ENCODE assay signal across 34 cellular contexts in genomic region chr3:13669457-13669856, GRCh38.
"Had no signal": no experiment of that assay in that cellular context is flagged by ENCODE, and none has a peak within 500 bp of the region (broad histone marks: within the 10 kb centered on the region; RNA-seq: fewer than 3 reads in every experiment).

No MANE protein-coding gene starts in this region.

- H3K9me3 ChIP-seq: MG63 had no signal

- DNase-seq: Karpas-422, Kasumi-1, MG63, MM.1S, MV-4-11, NCI-H1048, NCI-H1092, NCI-H1092 treated with DMSO at 0.1 percent for 48 hours, NCI-H1105, NCI-H1105 treated with DMSO at 0.1 percent for 48 hours, NCI-H1417, NCI-H1417 treated with DMSO at 0.1 percent for 48 hours, NCI-H1436, NCI-H1436 treated with DMSO at 0.1 percent for 48 hours, NCI-H146, NCI-H1694, NCI-H1694 treated with DMSO at 0.1 percent for 48 hours, NCI-H187, NCI-H187 treated with DMSO at 0.1 percent for 48 hours, NCI-H1930, NCI-H2029, NCI-H2029 treated with DMSO at 0.1 percent for 48 hours, NCI-H2081, NCI-H2081 treated with DMSO at 0.1 percent for 48 hours, NCI-H2107, NCI-H2171, NCI-H2171 treated with DMSO at 0.1 percent for 48 hours, NCI-H2227 treated with DMSO at 0.1 percent for 48 hours, NCI-H226, NCI-H345, NCI-H446, NCI-H446 treated with DMSO at 0.1 percent for 48 hours, NCI-H510A, NCI-H510A treated with DMSO at 0.1 percent for 48 hours had no signal

- H3K36me3 ChIP-seq: MG63 had no signal

- H3K4me3 ChIP-seq: MG63 had no signal
